In the genomic region with DNA sequence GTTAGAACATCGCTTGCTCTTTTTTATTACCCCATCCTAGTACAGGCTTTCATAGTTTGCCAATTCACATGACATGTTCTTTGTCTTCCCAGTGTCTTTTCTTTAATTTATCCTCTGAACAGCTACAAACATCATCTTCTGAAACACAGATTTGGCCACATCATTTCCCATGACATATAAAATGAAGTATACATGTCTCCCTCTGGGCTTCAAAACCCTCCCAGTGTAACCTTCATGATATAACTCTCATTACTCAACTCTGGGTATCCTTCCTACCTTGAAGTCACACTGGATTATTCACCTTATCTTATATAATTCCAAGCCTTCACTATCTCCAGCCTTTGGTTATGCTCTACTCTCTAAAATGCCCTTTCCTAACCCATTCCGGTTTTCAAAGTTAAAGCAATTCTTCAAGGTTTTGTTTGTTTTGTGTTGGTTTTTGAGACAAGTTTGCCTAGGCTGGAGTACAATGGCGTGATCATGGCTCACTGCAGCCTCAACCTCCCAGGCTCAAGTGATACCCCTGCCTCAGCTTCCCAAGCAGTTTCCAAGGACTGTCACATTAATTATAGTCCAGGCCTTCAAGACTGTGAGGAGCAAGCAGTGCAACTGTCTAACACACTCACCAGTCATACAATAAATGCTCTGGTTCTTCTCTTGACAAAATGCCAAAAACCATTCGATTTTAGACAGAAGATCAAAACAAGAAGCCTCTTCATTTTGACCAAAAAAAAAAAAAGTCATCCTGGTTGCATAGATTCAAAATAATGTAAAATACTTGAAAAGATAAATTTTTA, we compare ENCODE assay signal across 18 cellular contexts. TPM values are rescaled to one million over a fixed set of nuclear protein-coding genes. Genes with fewer than 3 reads are reported as not detected.
A peak's percentile ranks its signal among the peaks of the same experiment; 100 is the strongest.
DNase-seq lines count a peak whose midpoint lies in the region; ATAC-seq and TF ChIP-seq lines count a peak whose summit lies in the region.
"Had no signal": no experiment of that assay in that cellular context is flagged by ENCODE, and none has a peak within 500 bp of the region (broad histone marks: within the 10 kb centered on the region; RNA-seq: fewer than 3 reads in every experiment).

No MANE protein-coding gene starts in this region.

- H3K27me3 ChIP-seq in gastroesophageal sphincter, result no peaks in the 10 kb centered on the region
- no peaks in the 10 kb centered on the region for H3K27me3 ChIP-seq in right cardiac atrium (ENCODE audit: control insufficient read depth, insufficient read depth)
- no peaks in the 10 kb centered on the region for H3K27me3 ChIP-seq in CD4-positive, alpha-beta memory T cell (ENCODE audit: insufficient read depth, low read length)
- H3K27me3 ChIP-seq: ascending aorta, esophagus squamous epithelium had no signal

- no peaks in the 10 kb centered on the region for H3K36me3 ChIP-seq in gastroesophageal sphincter
- H3K36me3 ChIP-seq in CD4-positive, alpha-beta memory T cell (ENCODE audit: insufficient read depth, low read length), result no peaks in the 10 kb centered on the region
- H3K36me3 ChIP-seq: ascending aorta, esophagus squamous epithelium had no signal

- H3K4me1 Mint-ChIP-seq in CD4-positive, alpha-beta memory T cell, result peaks cover 24 to 36% (median 30%) of the 10 kb centered on the region in 4 donors

- H3K36me3 Mint-ChIP-seq in CD4-positive, alpha-beta memory T cell, result peaks cover 0 to 6% of the 10 kb centered on the region in 2 donors

- no peaks in the 10 kb centered on the region for H3K9me3 Mint-ChIP-seq in CD4-positive, alpha-beta memory T cell

- no peaks in the 10 kb centered on the region for H3K27me3 Mint-ChIP-seq in CD4-positive, alpha-beta memory T cell

- DNase-seq in GDM1 (lab: John Stamatoyannopoulos, UW) (no peak), D341Med (ENCODE audit: low spot score) (no peak), right cardiac atrium (no peak)
- no peak for DNase-seq in CD4-positive, alpha-beta memory T cell
- DNase-seq: activated CD4-positive, alpha-beta T cell treated with anti-CD3 and anti-CD28 coated beads, Interleukin-2, amount 50 U/mL, for 48 hours; activated effector memory CD4-positive, alpha-beta T cell treated with Interleukin-2 at 50 U/mL for 16 hours; DMS79; esophagus squamous epithelium; left cardiac atrium; NCI-H2081 treated with DMSO at 0.1 percent for 48 hours; SHP77 treated with DMSO at 0.1 percent for 48 hours had no signal

- H3K4me3 ChIP-seq in gastroesophageal sphincter (no peak overlapping the region), right cardiac atrium (ENCODE audit: low read length) (no peak overlapping the region)
- H3K4me3 ChIP-seq in CD4-positive, alpha-beta memory T cell (ENCODE audit: low read length in 2 of 2), result no peak overlapping the region
- H3K4me3 ChIP-seq: ascending aorta had no signal

- H3K4me1 ChIP-seq in gastroesophageal sphincter (peaks cover 0 to 34% (median 2%) of the 10 kb centered on the region in 3 donors), right cardiac atrium (ENCODE audit: control insufficient read depth, insufficient read depth, low read length) (no peaks in the 10 kb centered on the region)
- peaks cover 37% of the 10 kb centered on the region for H3K4me1 ChIP-seq in CD4-positive, alpha-beta memory T cell (ENCODE audit: insufficient read depth, low read length)
- H3K4me1 ChIP-seq: ascending aorta, esophagus squamous epithelium had no signal

- ATAC-seq in GM18508 (IDR thresholded peaks at IDR 0.05; ENCODE audit: insufficient read depth, unreplicated experiment) (peak; percentile 8), GM21381 (IDR thresholded peaks at IDR 0.05; ENCODE audit: unreplicated experiment) (peak; percentile 7), HG03196 (IDR thresholded peaks at IDR 0.05; ENCODE audit: unreplicated experiment) (peak; percentile 16), gastroesophageal sphincter (no peak), right cardiac atrium (no peak)

- TF ChIP-seq POLR2A in gastroesophageal sphincter (IDR thresholded peaks at IDR 0.05), result no peak

- WGBS in gastroesophageal sphincter (ENCODE audit: low coverage in 1 of 2), 2 donors, result 82 to 92% methylated on average over 4 of the region's 4 CpGs
- WGBS in right cardiac atrium, result 88% methylated on average over 4 of the region's 4 CpGs

- TF ChIP-seq EP300 in gastroesophageal sphincter (IDR thresholded peaks at IDR 0.05), result no peak

- peak overlapping the region in 3 of 7 donors; percentile 3 to 31 (median 11) for H3K27ac Mint-ChIP-seq in CD4-positive, alpha-beta memory T cell

- peak overlapping the region in 3 of 4 donors; percentile 66 to 76 (median 74) for H3K27ac ChIP-seq in gastroesophageal sphincter
- no peak overlapping the region for H3K27ac ChIP-seq in right cardiac atrium (ENCODE audit: low read length)
- no peak overlapping the region for H3K27ac ChIP-seq in CD4-positive, alpha-beta memory T cell (ENCODE audit: low read depth, low read length)
- H3K27ac ChIP-seq: ascending aorta had no signal

- TF ChIP-seq CTCF in gastroesophageal sphincter (IDR thresholded peaks at IDR 0.05), result no peak

- no peaks in the 10 kb centered on the region for H3K9me3 ChIP-seq in gastroesophageal sphincter
- H3K9me3 ChIP-seq in right cardiac atrium (ENCODE audit: control insufficient read depth, low read length), result no peaks in the 10 kb centered on the region
- H3K9me3 ChIP-seq in CD4-positive, alpha-beta memory T cell (ENCODE audit: control insufficient read depth in 1 of 2, low read length in 2 of 2), result no peaks in the 10 kb centered on the region
- H3K9me3 ChIP-seq: ascending aorta, esophagus squamous epithelium had no signal

- H3K4me3 Mint-ChIP-seq in CD4-positive, alpha-beta memory T cell, result peak overlapping the region in 1 of 8 donors; percentile 53

- POLR2A ChIA-PET in CD4-positive, alpha-beta memory T cell (lab: Charles Lee; ENCODE audit: partially characterized antibody), result no interaction called here

- CTCF ChIA-PET in CD4-positive, alpha-beta memory T cell (lab: Charles Lee; ENCODE audit: partially characterized antibody), result interaction anchor here (0.8 to 13.5 kb wide), 10 partner anchors 9 to 106 kb away, joined by 3 to 221 read pairs (median 7); no protein-coding TSS in a partner anchor

- intact Hi-C loops in right cardiac atrium (cut with DNase I), result no loop called here
- intact Hi-C loops in CD4-positive, alpha-beta memory T cell (cut with micrococcal nuclease), result no loop called here

RNA-seq across cellular contexts. Expression of gene RGS1, which starts 5.8 kb away (rescaled TPM):
- total RNA-seq in gastroesophageal sphincter (10 to 100 TPM in 2 of 4 donors, 1 to 10 TPM in 2; 5.6 to 18.0 (median 12.8) TPM), right cardiac atrium (1 to 10 TPM in 2 of 4 donors, under 1 TPM in 2; 0.37 to 9.2 (median 1.7) TPM)
- polyA plus RNA-seq in right cardiac atrium, result 5.5 TPM
- 10 to 100 TPM in 1 of 2 experiments, 1 to 10 TPM in 1; 9.9 to 12.0 TPM for total RNA-seq in CD4-positive, alpha-beta memory T cell
- 100 to 1,000 TPM in 1 of 2 donors, 10 to 100 TPM in 1; 17.7 to 120 TPM for polyA plus RNA-seq in CD4-positive, alpha-beta memory T cell
- total RNA-seq: MCF 10A, pulmonary artery endothelial cell had no signal

RNA-seq across cellular contexts. Expression of gene RGS13, which starts 54.6 kb away (rescaled TPM):
- 1 to 10 TPM in 2 of 4 donors, under 1 TPM in 1, not detected in 1; 0.77 to 1.9 (median 1.1) TPM for total RNA-seq in gastroesophageal sphincter
- under 1 TPM in 2 of 4 donors, not detected in 2; 0.14 to 0.26 TPM for total RNA-seq in right cardiac atrium
- 0.14 TPM for polyA plus RNA-seq in right cardiac atrium
- total RNA-seq in CD4-positive, alpha-beta memory T cell, result not detected
- not detected for polyA plus RNA-seq in CD4-positive, alpha-beta memory T cell
- total RNA-seq: ascending aorta, MCF 10A, pulmonary artery endothelial cell had no signal

Comparison
In these comparisons a context has a peak if more than half of its experiments do, and no peak if none do; other contexts are left out.
1. ATAC-seq: peak in GM18508 (single experiment), GM21381 (single experiment) and HG03196 (single experiment); none in gastroesophageal sphincter (single experiment) and right cardiac atrium (0 of 2).
2. H3K27ac ChIP-seq: peak in gastroesophageal sphincter (3 of 4); none in right cardiac atrium (single experiment) and CD4-positive, alpha-beta memory T cell (single experiment).